8 cellular contexts compared by ENCODE assay signal in genomic region chr20:47785900-47786762, GRCh38. TPM values are rescaled to one million over a fixed set of nuclear protein-coding genes. Genes with fewer than 3 reads are reported as not detected.
DNase-seq lines count a peak whose midpoint lies in the region; ATAC-seq and TF ChIP-seq lines count a peak whose summit lies in the region.

No MANE protein-coding gene starts in this region.

- H3K36me3 ChIP-seq in heart left ventricle: no peaks in the 10 kb centered on the region

- intact Hi-C loops in heart left ventricle (cut with DNase I): loop anchor here (1.0 to 10.0 kb wide), 13 partner anchors 61 to 836 kb away; no protein-coding TSS in a partner anchor

- WGBS in heart left ventricle, 4 donors: 0 to 1% (median 1%) methylated on average over 53 to 77 of the region's 77 CpGs

- TF ChIP-seq CTCF in 22Rv1 (IDR thresholded peaks at IDR 0.05) (peak; percentile 62), heart left ventricle (IDR thresholded peaks at IDR 0.05) (peak; percentile 51 to 87 (median 73))

- H3K27me3 ChIP-seq in heart left ventricle: peaks cover 0 to 36% (median 7%) of the 10 kb centered on the region in 9 donors

- TF ChIP-seq POLR2A in heart left ventricle (IDR thresholded peaks at IDR 0.05): no peak

- H3K4me1 ChIP-seq in heart left ventricle: peaks cover 0 to 34% (median 18%) of the 10 kb centered on the region in 12 donors

- H3K27ac ChIP-seq in 22Rv1: no peak overlapping the region
- peak overlapping the region; percentile 26 to 87 (median 78) for H3K27ac ChIP-seq in heart left ventricle

- ATAC-seq in heart left ventricle (peak; percentile 70 to 93 (median 86)), HG02588 (IDR thresholded peaks at IDR 0.05; ENCODE audit: unreplicated experiment) (no peak)

- H3K4me3 ChIP-seq in heart left ventricle: peak overlapping the region; percentile 28 to 88 (median 66)

- DNase-seq in GM03348 (ENCODE audit: low spot score) (peak; percentile 91), NCI-H2171 treated with DMSO at 0.1 percent for 48 hours (lab: John Stamatoyannopoulos, UW) (peak; percentile 86), amygdala (lab: John Stamatoyannopoulos, UW) (peak in 50 of 56 donors; percentile 11 to 76 (median 48)), heart left ventricle (peak; percentile 56 to 82 (median 77)), occipital lobe (lab: John Stamatoyannopoulos, UW) (peak; percentile 51)
- no peak for DNase-seq in NK-92 treated with Interleukin-12 subunit alpha and Interleukin-12 subunit beta, amount 100 ng/mL, for 24 hours (lab: John Stamatoyannopoulos, UW)

- no peaks in the 10 kb centered on the region for H3K9me3 ChIP-seq in heart left ventricle

RNA-seq across cellular contexts. Expression of gene SULF2, which starts 0.8 kb away (rescaled TPM):
- total RNA-seq in heart left ventricle: 10 to 100 TPM; 16.7 to 51.5 (median 33.6) TPM
- 10 to 100 TPM; 16.9 to 26.0 TPM for polyA plus RNA-seq in heart left ventricle
- total RNA-seq in occipital lobe: 9.4 TPM
